In genomic region chr11:61753672-61754071, GRCh38 we compare ENCODE assay signal across 13 cellular contexts. TPM values are rescaled to one million over a fixed set of nuclear protein-coding genes. Genes with fewer than 3 reads are reported as not detected.
DNase-seq lines count a peak whose midpoint lies in the region; ATAC-seq, FAIRE-seq and TF ChIP-seq lines count a peak whose summit lies in the region.
"Had no signal": no experiment of that assay in that cellular context is flagged by ENCODE, and none has a peak within 500 bp of the region (broad histone marks: within the 10 kb centered on the region; RNA-seq: fewer than 3 reads in every experiment).

No MANE protein-coding gene starts in this region.

- no peak overlapping the region for H3K4me3 ChIP-seq in CD4-positive, alpha-beta memory T cell (ENCODE audit: low read length in 2 of 2)
- H3K4me3 ChIP-seq in NT2/D1 (ENCODE audit: insufficient read length, low read depth) (peak overlapping the region; percentile 73), H1 (ENCODE audit: extremely low read depth in 1 of 4, insufficient read depth in 2 of 4, low read depth in 3 of 4, low read length in 4 of 4) (no peak overlapping the region)

- H2BK20ac ChIP-seq in H1 (ENCODE audit: low read length): no peak overlapping the region

- WGBS in H1 (ENCODE audit: extremely low coverage in 1 of 2, insufficient coverage in 1 of 2, insufficient read length in 1 of 2, insufficient replicate concordance in 2 of 2, low coverage in 1 of 2, low lambda C conversion rate in 2 of 2, missing lambda C conversion rate in 1 of 2), 2 experiments: 85% methylated on average over 5 of the region's 5 CpGs; no CpG with 5 or more reads in 1 of the 2 experiments

- no peak overlapping the region; the same call in 1 of the 2 replicates for H4K8ac ChIP-seq in H1 (ENCODE audit: extremely low read depth, insufficient read depth, low read length)

- no peak overlapping the region for H3K14ac ChIP-seq in H1 (ENCODE audit: insufficient read length)

- H2BK120ac ChIP-seq in H1 (replicated peaks; ENCODE audit: low read depth, low read length): no peak overlapping the region

- H2BK5ac ChIP-seq in H1 (ENCODE audit: low read depth, low read length): no peak overlapping the region

- no peaks in the 10 kb centered on the region for H3K9me3 Mint-ChIP-seq in CD4-positive, alpha-beta memory T cell
- no peaks in the 10 kb centered on the region for H3K9me3 Mint-ChIP-seq in nephron progenitor cell
- H3K9me3 Mint-ChIP-seq: activated CD4-positive, alpha-beta memory T cell treated with anti-CD3 and anti-CD28 coated beads for 36 hours had no signal

- H4K91ac ChIP-seq in H1 (replicated peaks; ENCODE audit: insufficient read length, low read length): no peak overlapping the region

- H3K4me3 Mint-ChIP-seq in CD4-positive, alpha-beta memory T cell: peak overlapping the region in 7 of 8 donors; percentile 36 to 77 (median 74)
- peak overlapping the region; percentile 86 for H3K4me3 Mint-ChIP-seq in nephron progenitor cell

- no peak overlapping the region for H3K23ac ChIP-seq in H1 (ENCODE audit: insufficient read length)

- H4K20me1 ChIP-seq in H1 (replicated peaks in 1 of 2; ENCODE audit: control insufficient read depth in 1 of 2, insufficient read depth in 2 of 2, low read length in 2 of 2): peaks cover 0 to 1% of the 10 kb centered on the region in 2 experiments

- peak overlapping the region; percentile 65 for H3K9ac ChIP-seq in NT2/D1 (ENCODE audit: insufficient read length, low read depth)
- no peak overlapping the region for H3K9ac ChIP-seq in H1 (replicated peaks in 1 of 4; ENCODE audit: extremely low read depth in 1 of 4, low read depth in 3 of 4, low read length in 3 of 4)

- H4K5ac ChIP-seq in H1 (ENCODE audit: insufficient read length, low read depth, low read length): no peak overlapping the region

- H3K79me2 ChIP-seq in H1 (ENCODE audit: control insufficient read depth in 1 of 2, insufficient read depth in 2 of 2, low read length in 2 of 2): no peaks in the 10 kb centered on the region

- no peak for TF ChIP-seq EP300 in H1 (IDR thresholded peaks at IDR 0.05; ENCODE audit: borderline replicate concordance in 1 of 2, low read depth in 2 of 2, low read length in 2 of 2)

- H2AFZ ChIP-seq in H1 (ENCODE audit: low read length): no peak overlapping the region

- no peak for FAIRE-seq in H1 (lab: Jason Lieb, UNC)

- intact Hi-C loops in CD4-positive, alpha-beta memory T cell (cut with micrococcal nuclease): no loop called here

- TF ChIP-seq RAD21 in H1 (IDR thresholded peaks at IDR 0.05 in 1 of 2, conservative IDR thresholded peaks at IDR 0.05 in 1 of 2; ENCODE audit: low read depth in 2 of 2, low read length in 2 of 2): no peak

- H3K9me3 ChIP-seq in CD4-positive, alpha-beta memory T cell (ENCODE audit: control insufficient read depth in 1 of 2, low read length in 2 of 2): no peaks in the 10 kb centered on the region
- H3K9me3 ChIP-seq in NT2/D1 (ENCODE audit: insufficient read depth, low read length) (no peaks in the 10 kb centered on the region), H1 (ENCODE audit: insufficient read depth in 2 of 2, low read depth in 1 of 2, low read length in 1 of 2) (no peaks in the 10 kb centered on the region)
- H3K9me3 ChIP-seq: left lung had no signal

- TF ChIP-seq POLR2A in H1 (IDR thresholded peaks at IDR 0.05; ENCODE audit: control extremely low read depth in 1 of 2, low read depth in 2 of 2, low read length in 2 of 2): no peak

- H3K27me3 ChIP-seq in CD4-positive, alpha-beta memory T cell (ENCODE audit: insufficient read depth, low read length): no peaks in the 10 kb centered on the region
- H3K27me3 ChIP-seq in NT2/D1 (ENCODE audit: insufficient read depth, insufficient read length) (peaks cover 20% of the 10 kb centered on the region), H1 (replicated peaks in 1 of 4; ENCODE audit: control insufficient read depth in 3 of 4, extremely low read depth in 1 of 4, insufficient read depth in 3 of 4, low read length in 3 of 4) (peaks cover 4 to 21% (median 16%) of the 10 kb centered on the region in 4 experiments)

- no peak for ATAC-seq in HG03175 (IDR thresholded peaks at IDR 0.05; ENCODE audit: unreplicated experiment)
- no peak for ATAC-seq in GM19455 (IDR thresholded peaks at IDR 0.05; ENCODE audit: unreplicated experiment)
- no peak for ATAC-seq in HG02938 (IDR thresholded peaks at IDR 0.05; ENCODE audit: unreplicated experiment)

- H3K23me2 ChIP-seq in H1 (ENCODE audit: low read depth, low read length): no peaks in the 10 kb centered on the region; the same call in 1 of the 2 replicates

- peaks cover 17% of the 10 kb centered on the region for H3K4me1 ChIP-seq in CD4-positive, alpha-beta memory T cell (ENCODE audit: insufficient read depth, low read length)
- H3K4me1 ChIP-seq in NT2/D1 (ENCODE audit: insufficient read depth, insufficient read length): peaks cover 62% of the 10 kb centered on the region
- H3K4me1 ChIP-seq in H1 (replicated peaks in 1 of 4; ENCODE audit: control insufficient read depth in 3 of 4, insufficient read depth in 4 of 4, low read length in 3 of 4): peaks cover 6 to 26% (median 21%) of the 10 kb centered on the region in 4 experiments

- CTCF ChIA-PET in CD4-positive, alpha-beta memory T cell (lab: Charles Lee; ENCODE audit: partially characterized antibody): interaction anchor here (1.0 to 1.6 kb wide), 3 partner anchors 20 to 40 kb away, joined by 3 to 5 read pairs (median 4); no protein-coding TSS in a partner anchor
- CTCF ChIA-PET in H1 (lab: Charles Lee; ENCODE audit: partially characterized antibody): interaction anchor here (0.7 to 6.0 kb wide), 10 partner anchors 9 to 210 kb away, joined by 3 to 48 read pairs (median 7); partner anchors contain the start of genes FEN1 and TMEM258

- TF ChIP-seq CTCF in H1 (IDR thresholded peaks at IDR 0.05; ENCODE audit: control extremely low read depth in 1 of 3, insufficient read depth in 1 of 3, low read depth in 1 of 3, low read length in 3 of 3): no peak
- TF ChIP-seq CTCF in nephron progenitor cell (IDR thresholded peaks at IDR 0.05): no peak

- peak overlapping the region in 1 of 7 donors; percentile 50 for H3K27ac Mint-ChIP-seq in CD4-positive, alpha-beta memory T cell
- no peak overlapping the region for H3K27ac Mint-ChIP-seq in nephron progenitor cell
- H3K27ac Mint-ChIP-seq: activated CD4-positive, alpha-beta memory T cell treated with anti-CD3 and anti-CD28 coated beads for 36 hours had no signal

- H2AK5ac ChIP-seq in H1 (ENCODE audit: low read depth, low read length): no peak overlapping the region

- no peak overlapping the region; a peak in 1 of 4 replicates for H3K4me2 ChIP-seq in H1 (ENCODE audit: insufficient read depth in 1 of 2, low read depth in 2 of 2, low read length in 2 of 2)

- peaks cover 2 to 42% (median 21%) of the 10 kb centered on the region in 4 donors for H3K4me1 Mint-ChIP-seq in CD4-positive, alpha-beta memory T cell
- H3K4me1 Mint-ChIP-seq in nephron progenitor cell: peaks cover 73% of the 10 kb centered on the region

- POLR2A ChIA-PET in CD4-positive, alpha-beta memory T cell (lab: Charles Lee; ENCODE audit: partially characterized antibody): interaction anchor here (0.8 kb wide), 1 partner anchor 351 kb away, joined by 3 read pairs; no protein-coding TSS in a partner anchor
- POLR2A ChIA-PET in H1 (lab: Charles Lee; ENCODE audit: partially characterized antibody): interaction anchor here (1.5 to 2.0 kb wide), 5 partner anchors 11 to 53 kb away, joined by 3 to 10 read pairs (median 6); partner anchors contain the start of genes FEN1 and TMEM258

- H3K27ac ChIP-seq in CD4-positive, alpha-beta memory T cell (ENCODE audit: low read depth, low read length): no peak overlapping the region
- H3K27ac ChIP-seq in H1 (ENCODE audit: low read depth, low read length): no peak overlapping the region
- H3K27ac ChIP-seq: left lung had no signal

- no peak for DNase-seq in CD4-positive, alpha-beta memory T cell
- DNase-seq in NT2/D1 (ENCODE audit: low read depth, low spot score) (no peak), H1 (ENCODE audit: low read depth in 1 of 2, low spot score in 2 of 2) (no peak), nephron progenitor cell (no peak)
- no peak for DNase-seq in activated CD4-positive, alpha-beta T cell treated with anti-CD3 and anti-CD28 coated beads, Interleukin-2, amount 50 U/mL, for 1 hour
- DNase-seq: activated CD4-positive, alpha-beta memory T cell treated with anti-CD3 and anti-CD28 coated beads for 36 hours; GDM1; glutamatergic neuron; NCI-H2029 treated with DMSO at 0.1 percent for 48 hours had no signal

- H2BK12ac ChIP-seq in H1 (ENCODE audit: low read depth, low read length): peak overlapping the region; percentile 39; the same call in 1 of the 2 replicates

- H3K79me1 ChIP-seq in H1 (ENCODE audit: low read depth, low read length): no peaks in the 10 kb centered on the region

- no peaks in the 10 kb centered on the region for H3K36me3 ChIP-seq in CD4-positive, alpha-beta memory T cell (ENCODE audit: insufficient read depth, low read length)
- H3K36me3 ChIP-seq in NT2/D1 (ENCODE audit: insufficient read depth, insufficient read length, low read length): peaks cover 19% of the 10 kb centered on the region
- no peaks in the 10 kb centered on the region for H3K36me3 ChIP-seq in H1 (ENCODE audit: control insufficient read depth in 2 of 4, insufficient read depth in 4 of 4, low read length in 3 of 4)
- H3K36me3 ChIP-seq: left lung had no signal

- no peak overlapping the region for H3K18ac ChIP-seq in H1 (ENCODE audit: extremely low read depth, low read length)

- 0 out of 2 replicates have a peak overlapping the region, but pooled peaks have one; percentile 53 for H2BK15ac ChIP-seq in H1 (ENCODE audit: low read length)

- H3K4ac ChIP-seq in H1 (replicated peaks; ENCODE audit: insufficient read length, low read depth, low read length): no peak overlapping the region

- peaks cover 10 to 12% of the 10 kb centered on the region in 2 donors for H3K27me3 Mint-ChIP-seq in CD4-positive, alpha-beta memory T cell
- peaks cover 31% of the 10 kb centered on the region for H3K27me3 Mint-ChIP-seq in nephron progenitor cell (ENCODE audit: low read depth, poor library complexity)

- no peak overlapping the region for H3K56ac ChIP-seq in H1 (replicated peaks; ENCODE audit: insufficient read length, low read depth, low read length)

- no peaks in the 10 kb centered on the region for H3K36me3 Mint-ChIP-seq in CD4-positive, alpha-beta memory T cell
- H3K36me3 Mint-ChIP-seq in nephron progenitor cell (ENCODE audit: low read depth): no peaks in the 10 kb centered on the region
- H3K36me3 Mint-ChIP-seq: activated CD4-positive, alpha-beta memory T cell treated with anti-CD3 and anti-CD28 coated beads for 36 hours had no signal

RNA-seq across cellular contexts. Expression of gene MYRF, which starts 1.2 kb away (rescaled TPM):
- total RNA-seq in CD4-positive, alpha-beta memory T cell: 1 to 10 TPM in 1 of 2 experiments, under 1 TPM in 1; 0.94 to 1.6 TPM
- under 1 TPM; 0.44 to 0.83 TPM for polyA plus RNA-seq in CD4-positive, alpha-beta memory T cell
- 6.0 TPM in 2 replicates for total RNA-seq in H1 (2021; fragmentation: NEBNext Ultra II Directional; extraction: Animal tissue kit (Norgen Biotek cat#: 25700))
- 6.1 and 7.6 TPM in 2 replicates for polyA plus RNA-seq in H1 (2011; rRNA removed)
- 4.4 TPM for polyA plus RNA-seq in H1 (2011; cell fraction: cytosol; rRNA removed)
- polyA plus RNA-seq in H1 (2011; cell fraction: nucleus; rRNA removed): 37.7 TPM
- polyA plus RNA-seq in H1 (2012, experiment 1 of 2): 3.9 to 7.2 TPM (median 6.2 TPM) in 4 replicates
- polyA plus RNA-seq in H1 (2012, experiment 2 of 2): 3.1 TPM
- 5.1 TPM for polyA plus RNA-seq in H1 (2013, experiment 1 of 2)
- 4.7 TPM for polyA plus RNA-seq in H1 (2013, experiment 2 of 2)
- polyA minus RNA-seq in H1 (2011; rRNA and poly(A)+ RNA removed): 3.0 and 4.7 TPM in 2 replicates
- 3.7 TPM for polyA minus RNA-seq in H1 (2011; cell fraction: cytosol; rRNA and poly(A)+ RNA removed)
- polyA minus RNA-seq in H1 (2011; cell fraction: nucleus; rRNA and poly(A)+ RNA removed): 9.6 TPM

RNA-seq across cellular contexts. Expression of gene TMEM258, which starts 38.7 kb away (rescaled TPM):
- total RNA-seq in CD4-positive, alpha-beta memory T cell: 100 to 1,000 TPM; 113 to 117 TPM
- 100 to 1,000 TPM; 186 to 276 TPM for polyA plus RNA-seq in CD4-positive, alpha-beta memory T cell
- 186 and 191 TPM in 2 replicates for total RNA-seq in H1 (2021; fragmentation: NEBNext Ultra II Directional; extraction: Animal tissue kit (Norgen Biotek cat#: 25700))
- 622 and 759 TPM in 2 replicates for polyA plus RNA-seq in H1 (2011; rRNA removed)
- 508 TPM for polyA plus RNA-seq in H1 (2011; cell fraction: cytosol; rRNA removed)
- 357 TPM for polyA plus RNA-seq in H1 (2011; cell fraction: nucleus; rRNA removed)
- 367 to 567 TPM (median 473 TPM) in 4 replicates for polyA plus RNA-seq in H1 (2012, experiment 1 of 2)
- polyA plus RNA-seq in H1 (2012, experiment 2 of 2): 392 TPM
- polyA plus RNA-seq in H1 (2013, experiment 1 of 2): 338 TPM
- polyA plus RNA-seq in H1 (2013, experiment 2 of 2): 352 TPM
- polyA minus RNA-seq in H1 (2011; rRNA and poly(A)+ RNA removed): 163 and 184 TPM in 2 replicates
- polyA minus RNA-seq in H1 (2011; cell fraction: cytosol; rRNA and poly(A)+ RNA removed): 130 TPM
- polyA minus RNA-seq in H1 (2011; cell fraction: nucleus; rRNA and poly(A)+ RNA removed): 123 TPM

RNA-seq across cellular contexts. Expression of gene FEN1, which starts 39.0 kb away (rescaled TPM):
- 1 to 10 TPM; 7.4 to 8.0 TPM for total RNA-seq in CD4-positive, alpha-beta memory T cell
- polyA plus RNA-seq in CD4-positive, alpha-beta memory T cell: 10 to 100 TPM; 12.7 to 15.4 TPM
- total RNA-seq in H1 (2021; fragmentation: NEBNext Ultra II Directional; extraction: Animal tissue kit (Norgen Biotek cat#: 25700)): 84.5 and 86.1 TPM in 2 replicates
- polyA plus RNA-seq in H1 (2011; rRNA removed): 52.6 and 52.9 TPM in 2 replicates
- polyA plus RNA-seq in H1 (2011; cell fraction: cytosol; rRNA removed): 75.9 TPM
- 39.1 TPM for polyA plus RNA-seq in H1 (2011; cell fraction: nucleus; rRNA removed)
- polyA plus RNA-seq in H1 (2012, experiment 1 of 2): 91.9 to 107 TPM (median 97.9 TPM) in 4 replicates
- 35.6 TPM for polyA plus RNA-seq in H1 (2012, experiment 2 of 2)
- 52.4 TPM for polyA plus RNA-seq in H1 (2013, experiment 1 of 2)
- 55.2 TPM for polyA plus RNA-seq in H1 (2013, experiment 2 of 2)
- 74.7 and 76.2 TPM in 2 replicates for polyA minus RNA-seq in H1 (2011; rRNA and poly(A)+ RNA removed)
- 43.7 TPM for polyA minus RNA-seq in H1 (2011; cell fraction: cytosol; rRNA and poly(A)+ RNA removed)
- polyA minus RNA-seq in H1 (2011; cell fraction: nucleus; rRNA and poly(A)+ RNA removed): 41.1 TPM
